In the genomic region with DNA sequence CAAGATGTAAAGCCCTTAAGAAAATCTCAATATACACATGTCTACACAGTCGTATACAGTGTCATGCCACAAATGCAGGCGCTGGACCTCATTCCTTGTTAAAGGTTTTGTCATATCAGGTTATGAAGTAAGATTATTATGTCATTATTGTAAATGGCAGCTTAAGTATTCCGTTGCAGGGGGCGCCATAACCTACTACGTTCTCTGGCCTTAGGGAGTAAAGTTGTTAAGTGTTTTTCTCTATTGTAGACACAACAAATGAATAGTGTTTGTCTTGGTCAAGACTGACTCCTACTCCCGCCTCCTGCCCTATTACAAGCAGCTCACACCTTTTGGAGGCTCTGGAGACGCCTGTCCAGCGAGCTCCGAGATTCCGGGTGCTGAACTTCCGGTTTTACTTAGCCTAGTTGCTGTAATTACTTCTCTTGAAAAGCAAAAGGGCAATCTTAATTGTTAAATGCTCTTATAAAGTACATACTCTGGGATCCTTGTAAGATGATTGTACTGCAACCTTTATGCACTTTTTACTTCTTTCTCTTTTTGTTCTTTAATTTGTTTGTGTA, we compare ENCODE assay signal across 8 cellular contexts. TPM values are rescaled to one million over a fixed set of nuclear protein-coding genes. Genes with fewer than 3 reads are reported as not detected.
DNase-seq lines count a peak whose midpoint lies in the region; ATAC-seq and TF ChIP-seq lines count a peak whose summit lies in the region.

No MANE protein-coding gene starts in this region.

- no peaks in the 10 kb centered on the region for H3K27me3 ChIP-seq in ectodermal cell (ENCODE audit: control insufficient read depth, insufficient read depth, low read length, poor library complexity, severe bottlenecking)

- no peaks in the 10 kb centered on the region for H3K9me3 ChIP-seq in ectodermal cell (ENCODE audit: control insufficient read depth, low read length)

- WGBS in ectodermal cell, 2 experiments: 12 to 14% methylated on average over 10 to 11 of the region's 11 CpGs

- no peaks in the 10 kb centered on the region for H3K4me1 ChIP-seq in ectodermal cell (ENCODE audit: control insufficient read depth, insufficient read depth, low read length)

- H3K27me3 Mint-ChIP-seq in activated CD4-positive, alpha-beta T cell treated with anti-CD3 and anti-CD28 coated beads, Interleukin-2, amount 10 ng/mL, durations not matched to agents 24 days and 14 days: no peaks in the 10 kb centered on the region

- peaks cover 17% of the 10 kb centered on the region for H3K36me3 Mint-ChIP-seq in activated CD4-positive, alpha-beta T cell treated with anti-CD3 and anti-CD28 coated beads, Interleukin-2, amount 10 ng/mL, durations not matched to agents 24 days and 14 days (ENCODE audit: low read depth)

- DNase-seq in AG09309 (ENCODE audit: low read depth) (peak; percentile 21), NCI-H446 (lab: John Stamatoyannopoulos, UW) (peak; percentile 18 to 33), medulla oblongata (ENCODE audit: extremely low spot score) (peak; percentile 80)
- DNase-seq in activated CD4-positive, alpha-beta T cell treated with anti-CD3 and anti-CD28 coated beads, Interleukin-2, amount 10 ng/mL, durations not matched to agents 24 days and 14 days: peak; percentile 88
- peak; percentile 8 to 34 for DNase-seq in stimulated activated CD8-positive, alpha-beta memory T cell treated with anti-CD3 and anti-CD28 coated beads, Interleukin-2, amount 100 ng/mL, for 1 hour (ENCODE audit: low read depth in 2 of 2)

- H3K4me1 Mint-ChIP-seq in activated CD4-positive, alpha-beta T cell treated with anti-CD3 and anti-CD28 coated beads, Interleukin-2, amount 10 ng/mL, durations not matched to agents 24 days and 14 days: peaks cover 9% of the 10 kb centered on the region

- H3K27ac ChIP-seq in ectodermal cell (ENCODE audit: insufficient read depth, low read depth, low read length, poor library complexity, severe bottlenecking): peak overlapping the region; percentile 26

- intact Hi-C loops in activated CD4-positive, alpha-beta T cell treated with anti-CD3 and anti-CD28 coated beads, Interleukin-2, amount 10 ng/mL, durations not matched to agents 24 days and 14 days (cut with micrococcal nuclease): loop anchor here (1.0 to 10.0 kb wide), 7 partner anchors 13 to 1363 kb away; a partner anchor contains a TSS

- ATAC-seq in GM18511 (IDR thresholded peaks at IDR 0.05; ENCODE audit: unreplicated experiment): peak; percentile 45
- ATAC-seq in HG03060 (IDR thresholded peaks at IDR 0.05; ENCODE audit: low read depth, unreplicated experiment): peak; percentile 38

- peaks cover 29% of the 10 kb centered on the region for H3K36me3 ChIP-seq in ectodermal cell (ENCODE audit: control insufficient read depth, insufficient read depth, low read length)

- peak overlapping the region; percentile 94 for H3K4me3 Mint-ChIP-seq in activated CD4-positive, alpha-beta T cell treated with anti-CD3 and anti-CD28 coated beads, Interleukin-2, amount 10 ng/mL, durations not matched to agents 24 days and 14 days

- TF ChIP-seq CTCF in AG09309 (IDR thresholded peaks at IDR 0.05; ENCODE audit: control insufficient read depth, insufficient read depth, low read depth, low read length, missing control alignments): peak; percentile 51

- H3K4me3 ChIP-seq in AG09309 (ENCODE audit: control insufficient read depth, low read depth, low read length) (peak overlapping the region; percentile 61), ectodermal cell (ENCODE audit: insufficient read depth, low read depth, low read length) (peak overlapping the region; percentile 98)

- no peaks in the 10 kb centered on the region for H3K9me3 Mint-ChIP-seq in activated CD4-positive, alpha-beta T cell treated with anti-CD3 and anti-CD28 coated beads, Interleukin-2, amount 10 ng/mL, durations not matched to agents 24 days and 14 days

- H3K27ac Mint-ChIP-seq in activated CD4-positive, alpha-beta T cell treated with anti-CD3 and anti-CD28 coated beads, Interleukin-2, amount 10 ng/mL, durations not matched to agents 24 days and 14 days: peak overlapping the region; percentile 93

RNA-seq across cellular contexts. Expression of a gene that starts 1.0 kb away (rescaled TPM):
- total RNA-seq in activated CD4-positive, alpha-beta T cell treated with anti-CD3 and anti-CD28 coated beads, Interleukin-2, amount 10 ng/mL, durations not matched to agents 24 days and 14 days: 21.4 and 22.1 TPM in 2 replicates
- 51.4 TPM for polyA plus RNA-seq in ectodermal cell (2013, experiment 1 of 4)
- 46.6 TPM for polyA plus RNA-seq in ectodermal cell (2013, experiment 2 of 4)
- 44.0 TPM for polyA plus RNA-seq in ectodermal cell (2013, experiment 3 of 4)
- polyA plus RNA-seq in ectodermal cell (2013, experiment 4 of 4): 47.7 TPM

RNA-seq across cellular contexts. Expression of a gene that starts 29.5 kb away (rescaled TPM):
- not detected in 2 replicates for total RNA-seq in activated CD4-positive, alpha-beta T cell treated with anti-CD3 and anti-CD28 coated beads, Interleukin-2, amount 10 ng/mL, durations not matched to agents 24 days and 14 days
- polyA plus RNA-seq in ectodermal cell (2013, experiment 1 of 4): not detected
- polyA plus RNA-seq in ectodermal cell (2013, experiment 2 of 4): not detected
- polyA plus RNA-seq in ectodermal cell (2013, experiment 3 of 4): not detected
- not detected for polyA plus RNA-seq in ectodermal cell (2013, experiment 4 of 4)

Comparison
In these comparisons a context has a peak if more than half of its experiments do, and no peak if none do; other contexts are left out.
1. Peak in every context shown above with its lines: DNase-seq, ATAC-seq, H3K4me3 ChIP-seq and H3K27ac ChIP-seq.
2. DNase-seq: peak in every context shown above with its lines; median percentile 88 in activated CD4-positive, alpha-beta T cell treated with anti-CD3 and anti-CD28 coated beads, Interleukin-2, amount 10 ng/mL, durations not matched to agents 24 days and 14 days; 80 in medulla oblongata; 26 in NCI-H446; 21 in AG09309; 21 in stimulated activated CD8-positive, alpha-beta memory T cell treated with anti-CD3 and anti-CD28 coated beads, Interleukin-2, amount 100 ng/mL, for 1 hour.